Comparison of ENCODE assay signal across 34 cellular contexts in genomic region chrX:638482-639131, GRCh38. TPM values are rescaled to one million over a fixed set of nuclear protein-coding genes. Genes with fewer than 3 reads are reported as not detected.
DNase-seq lines count a peak whose midpoint lies in the region; ATAC-seq and TF ChIP-seq lines count a peak whose summit lies in the region.
"Had no signal": no experiment of that assay in that cellular context is flagged by ENCODE, and none has a peak within 500 bp of the region (broad histone marks: within the 10 kb centered on the region; RNA-seq: fewer than 3 reads in every experiment).

No MANE protein-coding gene starts in this region.

- no peaks in the 10 kb centered on the region for H3K9me3 ChIP-seq in HEK293 (ENCODE audit: control insufficient read depth, insufficient read depth, low read depth, low read length)
- H3K9me3 ChIP-seq in iPS-15b (ENCODE audit: control insufficient read depth, insufficient read depth, low read length), result no peaks in the 10 kb centered on the region
- no peaks in the 10 kb centered on the region for H3K9me3 ChIP-seq in sigmoid colon
- H3K9me3 ChIP-seq: Caco-2, heart left ventricle, left lung, psoas muscle, tibial nerve had no signal

- DNase-seq in D341Med (ENCODE audit: low spot score) (peak; percentile 14), sigmoid colon (peak; percentile 39), AG08396 (ENCODE audit: low spot score) (no peak)
- DNase-seq in activated T-cell treated with anti-CD3 and anti-CD28 coated beads, Interleukin-2, amount 50 U/mL, for 24 hours, result no peak
- DNase-seq: activated CD4-positive, alpha-beta T cell treated with anti-CD3 and anti-CD28 coated beads for 48 hours; amygdala; C1 segment of cervical spinal cord; Caco-2; DMS79; effector memory CD4-positive, alpha-beta T cell; erythroblast; GF-D8; heart left ventricle; immature natural killer cell; KBM-7; left lung; mesenchymal stem cell; NCI-H1105 treated with DMSO at 0.1 percent for 48 hours; NCI-H2029; NCI-H69; psoas muscle; stimulated activated CD8-positive, alpha-beta memory T cell treated with anti-CD3 and anti-CD28 coated beads, Interleukin-4, amount 100 ng/mL, for 48 hours had no signal

- intact Hi-C loops in sigmoid colon (cut with DNase I), result no loop called here

- H3K4me1 ChIP-seq in HEK293 (ENCODE audit: control insufficient read depth, insufficient read depth, low read length) (no peaks in the 10 kb centered on the region), iPS-15b (ENCODE audit: control insufficient read depth, insufficient read depth, low read length) (peaks cover 15% of the 10 kb centered on the region), sigmoid colon (peaks cover 0 to 4% (median 0%) of the 10 kb centered on the region in 4 donors)
- H3K4me1 ChIP-seq: Caco-2 had no signal

- no peak overlapping the region for H3K9ac ChIP-seq in iPS-15b (ENCODE audit: low read depth, low read length)

- no peak for TF ChIP-seq EP300 in sigmoid colon (IDR thresholded peaks at IDR 0.05)

- H3K36me3 Mint-ChIP-seq in activated T-cell treated with anti-CD3 and anti-CD28 coated beads, Interleukin-2, amount 50 U/mL, for 24 hours (ENCODE audit: low read depth), result no peaks in the 10 kb centered on the region
- H3K36me3 Mint-ChIP-seq: activated naive CD4-positive, alpha-beta T cell treated with anti-CD3 and anti-CD28 coated beads, Interleukin-2, amount 50 U/mL, for 24 hours; immature natural killer cell had no signal

- CTCF ChIA-PET in HEK293 (lab: Yijun Ruan, JAX), result no interaction called here

- no peak for TF ChIP-seq POLR2A in sigmoid colon (IDR thresholded peaks at IDR 0.05)

- POLR2A ChIA-PET in HEK293 (lab: Yijun Ruan, JAX), result no interaction called here

- no peaks in the 10 kb centered on the region for H3K36me3 ChIP-seq in HEK293 (ENCODE audit: control insufficient read depth in 2 of 2, insufficient read depth in 1 of 2, low read length in 2 of 2)
- H3K36me3 ChIP-seq in iPS-15b (ENCODE audit: control insufficient read depth, insufficient read depth, low read length), result no peaks in the 10 kb centered on the region
- no peaks in the 10 kb centered on the region for H3K36me3 ChIP-seq in sigmoid colon
- H3K36me3 ChIP-seq: heart left ventricle, left lung, tibial nerve had no signal

- no peak overlapping the region for H3K27ac Mint-ChIP-seq in activated T-cell treated with anti-CD3 and anti-CD28 coated beads, Interleukin-2, amount 50 U/mL, for 24 hours
- H3K27ac Mint-ChIP-seq: activated naive CD4-positive, alpha-beta T cell treated with anti-CD3 and anti-CD28 coated beads, Interleukin-2, amount 50 U/mL, for 24 hours; activated T-helper 1 cell treated with anti-CD3 and anti-CD28 coated beads, Interleukin-12 subunit alpha, Interleukin-12 subunit beta, Interleukin-2, Interleukin-4 antibody, amounts not matched to agents 30 ng/mL and 10 ng/mL and 1 ng/mL, durations not matched to agents 14 hours and 24 hours and 36 hours; immature natural killer cell had no signal

- H3K4me3 Mint-ChIP-seq in activated T-cell treated with anti-CD3 and anti-CD28 coated beads, Interleukin-2, amount 50 U/mL, for 24 hours, result no peak overlapping the region
- H3K4me3 Mint-ChIP-seq: activated T-helper 1 cell treated with anti-CD3 and anti-CD28 coated beads, Interleukin-12 subunit alpha, Interleukin-12 subunit beta, Interleukin-2, Interleukin-4 antibody, amounts not matched to agents 30 ng/mL and 10 ng/mL and 1 ng/mL, durations not matched to agents 14 hours and 24 hours and 36 hours; immature natural killer cell had no signal

- H3K9me3 Mint-ChIP-seq in activated T-cell treated with anti-CD3 and anti-CD28 coated beads, Interleukin-2, amount 50 U/mL, for 24 hours, result no peaks in the 10 kb centered on the region
- H3K9me3 Mint-ChIP-seq: activated naive CD4-positive, alpha-beta T cell treated with anti-CD3 and anti-CD28 coated beads, Interleukin-2, amount 50 U/mL, for 24 hours; activated T-helper 1 cell treated with anti-CD3 and anti-CD28 coated beads, Interleukin-12 subunit alpha, Interleukin-12 subunit beta, Interleukin-2, Interleukin-4 antibody, amounts not matched to agents 30 ng/mL and 10 ng/mL and 1 ng/mL, durations not matched to agents 14 hours and 24 hours and 36 hours had no signal

- peaks cover 80% of the 10 kb centered on the region for H3K27me3 Mint-ChIP-seq in activated T-cell treated with anti-CD3 and anti-CD28 coated beads, Interleukin-2, amount 50 U/mL, for 24 hours

- H3K27ac ChIP-seq in HEK293 (ENCODE audit: extremely low read depth, low read depth, low read length) (no peak overlapping the region), sigmoid colon (no peak overlapping the region)
- H3K27ac ChIP-seq: heart left ventricle, left lung, psoas muscle, SK-N-MC, tibial nerve had no signal

- 4 to 6% methylated on average over 18 of the region's 18 CpGs for WGBS in sigmoid colon, 2 donors

- TF ChIP-seq CTCF in HEK293 (tag by site-specific recombination; IDR thresholded peaks at IDR 0.05) (no peak), sigmoid colon (IDR thresholded peaks at IDR 0.05) (no peak)

- H3K27me3 ChIP-seq in iPS-15b (ENCODE audit: control insufficient read depth, insufficient read depth, low read length) (peaks cover 94% of the 10 kb centered on the region), sigmoid colon (peaks cover 24 to 92% (median 91%) of the 10 kb centered on the region in 3 donors)

- ATAC-seq in GM21737 (IDR thresholded peaks at IDR 0.05; ENCODE audit: unreplicated experiment), result no peak
- ATAC-seq: heart left ventricle, left lung, psoas muscle had no signal

- peaks cover 10% of the 10 kb centered on the region for H3K4me1 Mint-ChIP-seq in activated T-cell treated with anti-CD3 and anti-CD28 coated beads, Interleukin-2, amount 50 U/mL, for 24 hours (ENCODE audit: low read depth)
- H3K4me1 Mint-ChIP-seq: immature natural killer cell had no signal

- H3K4me3 ChIP-seq in HEK293 (ENCODE audit: low read depth, low read length), result no peak overlapping the region
- H3K4me3 ChIP-seq in iPS-15b (ENCODE audit: low read depth, low read length), result peak overlapping the region; percentile 52
- H3K4me3 ChIP-seq in sigmoid colon, result no peak overlapping the region
- H3K4me3 ChIP-seq: left lung, psoas muscle, SK-N-MC had no signal

TF ChIP-seq in HEK293, 187 proteins besides CTCF, POLR2A, EP300 and RAD21:
- TF ChIP-seq GLI2 (tag by site-specific recombination; IDR thresholded peaks at IDR 0.05; ENCODE audit: borderline replicate concordance, low read depth) (no peak), ZNF585B (tag by site-specific recombination; IDR thresholded peaks at IDR 0.05) (no peak), ZNF654 (tag by site-specific recombination; IDR thresholded peaks at IDR 0.05; ENCODE audit: low read depth) (no peak), REPIN1 (tag by site-specific recombination; IDR thresholded peaks at IDR 0.05; ENCODE audit: low read depth) (no peak), ZSCAN18 (tag by site-specific recombination; IDR thresholded peaks at IDR 0.05) (no peak), EGR2 (tag by site-specific recombination; IDR thresholded peaks at IDR 0.05; ENCODE audit: low read depth) (peak; percentile 39; the same call in 1 of the 2 replicates), ZFHX2 (tag by site-specific recombination; conservative IDR thresholded peaks at IDR 0.05) (peak; percentile 27; the same call in 1 of the 2 replicates), ZBTB48 (tag by site-specific recombination; IDR thresholded peaks at IDR 0.05) (no peak), ZNF121 (tag by site-specific recombination; IDR thresholded peaks at IDR 0.05) (no peak)

RNA-seq across cellular contexts. Expression of gene SHOX, which starts 8.0 kb away (rescaled TPM):
- total RNA-seq in sigmoid colon, result under 1 TPM in 1 of 4 donors, not detected in 3; 0.41 TPM
- polyA plus RNA-seq in sigmoid colon, result under 1 TPM; 0.06 to 0.60 (median 0.23) TPM
- total RNA-seq: activated T-helper 1 cell treated with anti-CD3 and anti-CD28 coated beads, Interleukin-12 subunit alpha, Interleukin-12 subunit beta, Interleukin-2, Interleukin-4 antibody, amounts not matched to agents 30 ng/mL and 10 ng/mL and 1 ng/mL, durations not matched to agents 14 hours and 24 hours and 36 hours; Caco-2; fibroblast of villous mesenchyme; heart left ventricle; HT-29; left lung; MCF 10A; psoas muscle; T-helper 2 cell treated with Interferon-gamma antibody and Interleukin-4, amounts not matched to agents 100 ng/mL and 5 ng/mL, for 36 hours had no signal
- polyA plus RNA-seq: AG04450, heart left ventricle, immature natural killer cell had no signal

Comparison
In these comparisons a context has a peak if more than half of its experiments do, and no peak if none do; other contexts are left out.
1. DNase-seq: peak in D341Med (single experiment) and sigmoid colon (single experiment); none in activated T-cell treated with anti-CD3 and anti-CD28 coated beads, Interleukin-2, amount 50 U/mL, for 24 hours (single experiment) and AG08396 (single experiment).